Comparison of ENCODE assay signal across 17 cellular contexts in the genomic region with DNA sequence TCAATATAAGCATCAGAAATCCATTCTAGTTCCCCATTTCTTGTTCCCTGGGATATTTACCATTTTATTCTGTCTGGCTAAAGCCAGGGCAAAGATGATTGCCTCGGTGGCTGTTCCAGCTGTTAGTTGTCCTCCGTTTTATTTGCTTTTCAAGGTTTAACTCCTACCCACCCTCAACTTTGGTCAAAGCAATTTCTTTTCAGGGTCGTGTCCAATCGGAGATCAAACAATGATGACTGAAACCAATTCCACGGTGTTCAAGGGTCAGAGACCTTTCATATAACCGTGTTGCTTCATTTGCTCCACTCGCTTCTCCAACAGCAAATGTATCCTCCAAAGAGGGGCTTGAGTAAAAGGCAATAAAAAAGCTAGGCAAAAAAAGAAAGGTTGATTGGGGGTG.
DNase-seq lines count a peak whose midpoint lies in the region; ATAC-seq and TF ChIP-seq lines count a peak whose summit lies in the region.
"Had no signal": no experiment of that assay in that cellular context is flagged by ENCODE, and none has a peak within 500 bp of the region (broad histone marks: within the 10 kb centered on the region; RNA-seq: fewer than 3 reads in every experiment).

No MANE protein-coding gene starts in this region.

- H3K9me3 ChIP-seq in left ventricle myocardium inferior (replicated peaks) (no peaks in the 10 kb centered on the region), neural cell (ENCODE audit: low read length) (no peaks in the 10 kb centered on the region), upper lobe of right lung (no peaks in the 10 kb centered on the region)
- H3K9me3 ChIP-seq: gastroesophageal sphincter, spleen, testis had no signal

- H3K79me2 ChIP-seq in neural cell (replicated peaks; ENCODE audit: insufficient read depth, low read length), result no peaks in the 10 kb centered on the region

- TF ChIP-seq EP300 in neural cell (conservative IDR thresholded peaks at IDR 0.05; ENCODE audit: poor library complexity, severe bottlenecking), result no peak

- H3K9me2 ChIP-seq in neural cell (ENCODE audit: insufficient read depth, low read length), result no peaks in the 10 kb centered on the region

- DNase-seq in left ventricle myocardium inferior, result no peak
- DNase-seq in left ventricle myocardium superior, result no peak
- no peak for DNase-seq in dorsolateral prefrontal cortex
- DNase-seq in upper lobe of right lung, result no peak
- DNase-seq in HPDE6-E6E7 (ENCODE audit: extremely low spot score), result no peak
- no peak for DNase-seq in NCI-H446 treated with DMSO at 0.1 percent for 48 hours (lab: John Stamatoyannopoulos, UW)
- no peak for DNase-seq in RPMI8226
- DNase-seq: activated CD4-positive, alpha-beta T cell treated with anti-CD3 and anti-CD28 coated beads for 4 hours; amygdala; HCEC 1CT; kidney; NCI-H2227 treated with DMSO at 0.1 percent for 48 hours; OCI-M1; spleen; testis had no signal

- no peak for TF ChIP-seq RAD21 in neural cell (conservative IDR thresholded peaks at IDR 0.05)

- no peaks in the 10 kb centered on the region for H3K36me3 ChIP-seq in left ventricle myocardium inferior
- no peaks in the 10 kb centered on the region for H3K36me3 ChIP-seq in neural cell (ENCODE audit: insufficient read depth, low read length)
- no peaks in the 10 kb centered on the region for H3K36me3 ChIP-seq in upper lobe of right lung
- H3K36me3 ChIP-seq: gastroesophageal sphincter, spleen had no signal

- TF ChIP-seq CTCF in left ventricle myocardium inferior (IDR thresholded peaks at IDR 0.05; ENCODE audit: borderline replicate concordance) (no peak), dorsolateral prefrontal cortex (IDR thresholded peaks at IDR 0.05 in 54 of 56, conservative IDR thresholded peaks at IDR 0.05 in 2 of 56; ENCODE audit: low read depth in 1 of 56, partially characterized antibody in 56 of 56) (no peak), neural cell (IDR thresholded peaks at IDR 0.05; ENCODE audit: poor library complexity, severe bottlenecking) (no peak), upper lobe of right lung (IDR thresholded peaks at IDR 0.05) (no peak)

- H3K4me2 ChIP-seq in neural cell (ENCODE audit: low read length), result no peak overlapping the region

- peak overlapping the region; percentile 77 for H3K4me3 ChIP-seq in left ventricle myocardium inferior
- peak overlapping the region in 55 of 59 donors; percentile 1 to 77 (median 58) for H3K4me3 ChIP-seq in dorsolateral prefrontal cortex
- H3K4me3 ChIP-seq in neural cell (ENCODE audit: low read length), result peak overlapping the region; percentile 72
- H3K4me3 ChIP-seq in upper lobe of right lung, result peak overlapping the region; percentile 58

- H3K4me1 ChIP-seq in left ventricle myocardium inferior (peaks cover 5% of the 10 kb centered on the region), upper lobe of right lung (no peaks in the 10 kb centered on the region)
- H3K4me1 ChIP-seq: gastroesophageal sphincter, testis had no signal

- no peaks in the 10 kb centered on the region for H3F3A ChIP-seq in neural cell (ENCODE audit: insufficient read depth, low read length, poor library complexity, severe bottlenecking)

- no peak overlapping the region for H3K9ac ChIP-seq in neural cell (ENCODE audit: low read length)

- no peaks in the 10 kb centered on the region for H4K20me1 ChIP-seq in neural cell (ENCODE audit: insufficient read depth)

- ATAC-seq in left ventricle myocardium superior (no peak), upper lobe of right lung (no peak)
- ATAC-seq: gastroesophageal sphincter had no signal

- H3K27me3 ChIP-seq in left ventricle myocardium inferior (ENCODE audit: low read depth) (no peaks in the 10 kb centered on the region), dorsolateral prefrontal cortex (peaks cover 0 to 71% (median 14%) of the 10 kb centered on the region in 45 donors), neural cell (ENCODE audit: insufficient read depth, low read depth, low read length) (no peaks in the 10 kb centered on the region), upper lobe of right lung (no peaks in the 10 kb centered on the region)
- H3K27me3 ChIP-seq: gastroesophageal sphincter, testis had no signal

- no peak overlapping the region for H2AFZ ChIP-seq in neural cell (ENCODE audit: low read depth, low read length)

- no peak overlapping the region for H3K27ac ChIP-seq in left ventricle myocardium inferior (replicated peaks)
- H3K27ac ChIP-seq in dorsolateral prefrontal cortex, result peak overlapping the region in 17 of 59 donors; percentile 3 to 58 (median 21)
- no peak overlapping the region for H3K27ac ChIP-seq in neural cell (ENCODE audit: low read length)
- no peak overlapping the region for H3K27ac ChIP-seq in upper lobe of right lung
- H3K27ac ChIP-seq: spleen, testis had no signal

- intact Hi-C loops in left ventricle myocardium inferior (cut with micrococcal nuclease) (no loop called here), left ventricle myocardium superior (cut with micrococcal nuclease) (no loop called here), dorsolateral prefrontal cortex (cut with DNase I) (no loop called here), upper lobe of right lung (cut with DNase I) (no loop called here)

TF ChIP-seq in neural cell, 6 proteins besides CTCF, POLR2A, EP300 and RAD21:
- TF ChIP-seq SMC3 (conservative IDR thresholded peaks at IDR 0.05; ENCODE audit: poor library complexity) (no peak), EZH2 (IDR thresholded peaks at IDR 0.05; ENCODE audit: borderline replicate concordance, insufficient read depth, low read length, poor library complexity, severe bottlenecking) (no peak), MXI1 (conservative IDR thresholded peaks at IDR 0.05; ENCODE audit: poor library complexity, severe bottlenecking) (no peak), TAF1 (IDR thresholded peaks at IDR 0.05; ENCODE audit: low read depth) (no peak), POLR2AphosphoS5 (IDR thresholded peaks at IDR 0.05) (no peak)
- TF ChIP-seq, protein P1, sequence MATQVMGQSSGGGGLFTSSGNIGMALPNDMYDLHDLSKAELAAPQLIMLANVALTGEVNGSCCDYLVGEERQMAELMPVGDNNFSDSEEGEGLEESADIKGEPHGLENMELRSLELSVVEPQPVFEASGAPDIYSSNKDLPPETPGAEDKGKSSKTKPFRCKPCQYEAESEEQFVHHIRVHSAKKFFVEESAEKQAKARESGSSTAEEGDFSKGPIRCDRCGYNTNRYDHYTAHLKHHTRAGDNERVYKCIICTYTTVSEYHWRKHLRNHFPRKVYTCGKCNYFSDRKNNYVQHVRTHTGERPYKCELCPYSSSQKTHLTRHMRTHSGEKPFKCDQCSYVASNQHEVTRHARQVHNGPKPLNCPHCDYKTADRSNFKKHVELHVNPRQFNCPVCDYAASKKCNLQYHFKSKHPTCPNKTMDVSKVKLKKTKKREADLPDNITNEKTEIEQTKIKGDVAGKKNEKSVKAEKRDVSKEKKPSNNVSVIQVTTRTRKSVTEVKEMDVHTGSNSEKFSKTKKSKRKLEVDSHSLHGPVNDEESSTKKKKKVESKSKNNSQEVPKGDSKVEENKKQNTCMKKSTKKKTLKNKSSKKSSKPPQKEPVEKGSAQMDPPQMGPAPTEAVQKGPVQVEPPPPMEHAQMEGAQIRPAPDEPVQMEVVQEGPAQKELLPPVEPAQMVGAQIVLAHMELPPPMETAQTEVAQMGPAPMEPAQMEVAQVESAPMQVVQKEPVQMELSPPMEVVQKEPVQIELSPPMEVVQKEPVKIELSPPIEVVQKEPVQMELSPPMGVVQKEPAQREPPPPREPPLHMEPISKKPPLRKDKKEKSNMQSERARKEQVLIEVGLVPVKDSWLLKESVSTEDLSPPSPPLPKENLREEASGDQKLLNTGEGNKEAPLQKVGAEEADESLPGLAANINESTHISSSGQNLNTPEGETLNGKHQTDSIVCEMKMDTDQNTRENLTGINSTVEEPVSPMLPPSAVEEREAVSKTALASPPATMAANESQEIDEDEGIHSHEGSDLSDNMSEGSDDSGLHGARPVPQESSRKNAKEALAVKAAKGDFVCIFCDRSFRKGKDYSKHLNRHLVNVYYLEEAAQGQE (IDR thresholded peaks at IDR 0.05; ENCODE audit: borderline replicate concordance), result no peak
